16 cellular contexts compared by ENCODE assay signal in genomic region chr1:91584309-91584708, GRCh38.
A peak's percentile ranks its signal among the peaks of the same experiment; 100 is the strongest.
DNase-seq lines count a peak whose midpoint lies in the region; ATAC-seq and TF ChIP-seq lines count a peak whose summit lies in the region.
"Had no signal": no experiment of that assay in that cellular context is flagged by ENCODE, and none has a peak within 500 bp of the region (broad histone marks: within the 10 kb centered on the region; RNA-seq: fewer than 3 reads in every experiment).

No MANE protein-coding gene starts in this region.

- no peaks in the 10 kb centered on the region for H3F3A ChIP-seq in Loucy (ENCODE audit: low read depth)

- H3K27me3 ChIP-seq in BLaER1 (no peaks in the 10 kb centered on the region), Loucy (ENCODE audit: insufficient read depth, low read length, poor library complexity, severe bottlenecking) (no peaks in the 10 kb centered on the region), gastroesophageal sphincter (no peaks in the 10 kb centered on the region), sigmoid colon (no peaks in the 10 kb centered on the region)

- H3K9me2 ChIP-seq in Loucy (replicated peaks; ENCODE audit: low read depth, low read length) = no peaks in the 10 kb centered on the region

- ATAC-seq in gastroesophageal sphincter (no peak), GM19023 (IDR thresholded peaks at IDR 0.05; ENCODE audit: unreplicated experiment) (no peak)
- ATAC-seq: GM12878 had no signal

- 0 out of 2 replicates have a peak, but pooled peaks cover 8% of the 10 kb centered on the region for H3K9me3 ChIP-seq in BLaER1
- no peaks in the 10 kb centered on the region for H3K9me3 ChIP-seq in Loucy (ENCODE audit: insufficient read depth, low read depth, low read length)
- no peaks in the 10 kb centered on the region for H3K9me3 ChIP-seq in gastroesophageal sphincter
- no peaks in the 10 kb centered on the region for H3K9me3 ChIP-seq in sigmoid colon

- no peak overlapping the region for H3K9ac ChIP-seq in BLaER1
- H3K9ac ChIP-seq in Loucy (ENCODE audit: low read depth, low read length, poor library complexity, severe bottlenecking) = no peak overlapping the region

- H2AFZ ChIP-seq in Loucy (ENCODE audit: low read length) = peak overlapping the region; percentile 71

- H3K36me3 ChIP-seq in BLaER1 (no peaks in the 10 kb centered on the region), Loucy (ENCODE audit: insufficient read depth, low read length) (no peaks in the 10 kb centered on the region), gastroesophageal sphincter (no peaks in the 10 kb centered on the region), sigmoid colon (no peaks in the 10 kb centered on the region)

- DNase-seq in sigmoid colon (no peak), occipital lobe (lab: John Stamatoyannopoulos, UW) (no peak), kidney tubule cell (ENCODE audit: low spot score) (no peak)
- DNase-seq: C1 segment of cervical spinal cord; DMS 273 treated with DMSO at 0.1 percent for 48 hours; GDM1; Kasumi-1; NCI-H1417; NCI-H187 treated with DMSO at 0.1 percent for 48 hours; NCI-H69; NK-92 treated with Interleukin-12 subunit alpha and Interleukin-12 subunit beta, amount 100 ng/mL, for 24 hours had no signal

- TF ChIP-seq POLR2A in gastroesophageal sphincter (IDR thresholded peaks at IDR 0.05) (no peak), sigmoid colon (IDR thresholded peaks at IDR 0.05) (no peak)

- H3K4me2 ChIP-seq in BLaER1 (peak overlapping the region; percentile 79), Loucy (ENCODE audit: low read depth, low read length, poor library complexity, severe bottlenecking) (no peak overlapping the region)

- H4K20me1 ChIP-seq in BLaER1 = no peaks in the 10 kb centered on the region
- no peaks in the 10 kb centered on the region for H4K20me1 ChIP-seq in Loucy (ENCODE audit: insufficient read depth, low read length, poor library complexity, severe bottlenecking)

- intact Hi-C loops in sigmoid colon (cut with DNase I) = no loop called here

- H3K27ac ChIP-seq in BLaER1 (peak overlapping the region; percentile 78; the same call in 1 of the 2 replicates), gastroesophageal sphincter (peak overlapping the region; percentile 26 to 77 (median 54)), sigmoid colon (peak overlapping the region; percentile 56 to 77 (median 70))

- no peaks in the 10 kb centered on the region for H3K79me2 ChIP-seq in Loucy (ENCODE audit: insufficient read depth, low read length)

- TF ChIP-seq CTCF in Loucy (conservative IDR thresholded peaks at IDR 0.05; ENCODE audit: low read length) (no peak), gastroesophageal sphincter (IDR thresholded peaks at IDR 0.05) (no peak), sigmoid colon (IDR thresholded peaks at IDR 0.05) (no peak)

- H3K4me3 ChIP-seq in BLaER1 (no peak overlapping the region), Loucy (ENCODE audit: low read length, poor library complexity, severe bottlenecking) (no peak overlapping the region), gastroesophageal sphincter (no peak overlapping the region), sigmoid colon (no peak overlapping the region)
- H3K4me3 ChIP-seq: GM12878 had no signal

- 71 to 89% methylated on average over 4 of the region's 4 CpGs for WGBS in gastroesophageal sphincter (ENCODE audit: low coverage in 1 of 2), 2 donors
- WGBS in sigmoid colon, 2 donors = 91 to 92% methylated on average over 4 of the region's 4 CpGs

- H3K4me1 ChIP-seq in BLaER1 = peaks cover 74% of the 10 kb centered on the region
- peaks cover 33% of the 10 kb centered on the region for H3K4me1 ChIP-seq in Loucy (ENCODE audit: insufficient read depth, low read length, poor library complexity, severe bottlenecking)
- peaks cover 0 to 56% (median 9%) of the 10 kb centered on the region in 3 donors for H3K4me1 ChIP-seq in gastroesophageal sphincter
- H3K4me1 ChIP-seq in sigmoid colon = peaks cover 0 to 60% (median 45%) of the 10 kb centered on the region in 4 donors

- TF ChIP-seq EP300 in gastroesophageal sphincter (IDR thresholded peaks at IDR 0.05) = no peak
- no peak for TF ChIP-seq EP300 in sigmoid colon (IDR thresholded peaks at IDR 0.05)
